Comparison of ENCODE assay signal across 8 cellular contexts in genomic region chr15:92886229-92886628, GRCh38. TPM values are rescaled to one million over a fixed set of nuclear protein-coding genes. Genes with fewer than 3 reads are reported as not detected.
DNase-seq lines count a peak whose midpoint lies in the region; ATAC-seq and TF ChIP-seq lines count a peak whose summit lies in the region.

No MANE protein-coding gene starts in this region.

- peaks cover 79% of the 10 kb centered on the region for H3K36me3 ChIP-seq in BE2C
- peaks cover 76% of the 10 kb centered on the region for H3K36me3 ChIP-seq in MG63
- no peaks in the 10 kb centered on the region for H3K36me3 ChIP-seq in colonic mucosa

- H3K27ac Mint-ChIP-seq in natural killer cell treated with Interleukin-12 subunit alpha and Interleukin-12 subunit beta and Interleukin-15 and Interleukin-18, amount 100 ng/mL, for 72 hours, result peak overlapping the region; percentile 99 to 100

- H3K9ac ChIP-seq in colonic mucosa (ENCODE audit: low read depth in 2 of 2, low read length in 2 of 2), result peak overlapping the region in 1 of 2 donors; percentile 98

- H3K27me3 ChIP-seq in BE2C, result no peaks in the 10 kb centered on the region
- H3K27me3 ChIP-seq in MG63, result no peaks in the 10 kb centered on the region
- no peaks in the 10 kb centered on the region for H3K27me3 ChIP-seq in colonic mucosa

- H3K36me3 Mint-ChIP-seq in natural killer cell treated with Interleukin-12 subunit alpha and Interleukin-12 subunit beta and Interleukin-15 and Interleukin-18, amount 100 ng/mL, for 72 hours, result peaks cover 42% of the 10 kb centered on the region

- intact Hi-C loops in colonic mucosa (cut with DNase I), result no loop called here

- H3K4me1 ChIP-seq in BE2C (peaks cover 17% of the 10 kb centered on the region), colonic mucosa (peaks cover 7% of the 10 kb centered on the region)

- ATAC-seq in natural killer cell treated with Interleukin-12 subunit alpha and Interleukin-12 subunit beta and Interleukin-15 and Interleukin-18, amount 100 ng/mL, for 72 hours, result no peak
- ATAC-seq in GM21423 (IDR thresholded peaks at IDR 0.05; ENCODE audit: unreplicated experiment) (no peak), GM18907 (IDR thresholded peaks at IDR 0.05; ENCODE audit: unreplicated experiment) (no peak), HG03159 (IDR thresholded peaks at IDR 0.05; ENCODE audit: unreplicated experiment) (no peak)

- no peak for DNase-seq in BE2C
- DNase-seq in MG63, result no peak
- no peak for DNase-seq in colonic mucosa
- no peak for DNase-seq in natural killer cell treated with Interleukin-12 subunit alpha and Interleukin-12 subunit beta and Interleukin-15 and Interleukin-18, amount 100 ng/mL, for 72 hours (ENCODE audit: low spot score)
- no peak for DNase-seq in glomerular visceral epithelial cell (ENCODE audit: extremely low spot score)

- H3K9me3 ChIP-seq in BE2C, result no peaks in the 10 kb centered on the region
- no peaks in the 10 kb centered on the region for H3K9me3 ChIP-seq in MG63
- no peaks in the 10 kb centered on the region for H3K9me3 ChIP-seq in colonic mucosa

- peak overlapping the region; percentile 97 for H3K4me3 Mint-ChIP-seq in natural killer cell treated with Interleukin-12 subunit alpha and Interleukin-12 subunit beta and Interleukin-15 and Interleukin-18, amount 100 ng/mL, for 72 hours

- peak overlapping the region; percentile 23 for H3K27ac ChIP-seq in colonic mucosa

- H3K4me3 ChIP-seq in BE2C (ENCODE audit: low read depth, low read length) (peak overlapping the region; percentile 97), MG63 (peak overlapping the region; percentile 83), colonic mucosa (peak overlapping the region; percentile 93)

- H3K27me3 Mint-ChIP-seq in natural killer cell treated with Interleukin-12 subunit alpha and Interleukin-12 subunit beta and Interleukin-15 and Interleukin-18, amount 100 ng/mL, for 72 hours, result no peaks in the 10 kb centered on the region

- TF ChIP-seq CTCF in BE2C (IDR thresholded peaks at IDR 0.05; ENCODE audit: low read depth, low read length), result no peak
- no peak for TF ChIP-seq CTCF in colonic mucosa (IDR thresholded peaks at IDR 0.05)

- no peaks in the 10 kb centered on the region for H3K9me3 Mint-ChIP-seq in natural killer cell treated with Interleukin-12 subunit alpha and Interleukin-12 subunit beta and Interleukin-15 and Interleukin-18, amount 100 ng/mL, for 72 hours

- H3K4me1 Mint-ChIP-seq in natural killer cell treated with Interleukin-12 subunit alpha and Interleukin-12 subunit beta and Interleukin-15 and Interleukin-18, amount 100 ng/mL, for 72 hours (ENCODE audit: low read depth in 2 of 2), result peaks cover 36 to 57% of the 10 kb centered on the region in 2 donors

RNA-seq across cellular contexts. Expression of gene CHD2, which starts 13.9 kb away (rescaled TPM):
- 77.7 TPM for polyA plus RNA-seq in BE2C (2012; ENCODE audit: insufficient read depth, insufficient read length, low read depth)
- 18.0 and 23.1 TPM in 2 replicates for total RNA-seq in MG63 (2014; rRNA removed; shearing (Covaris generic); ENCODE audit: low replicate concordance)
- total RNA-seq in colonic mucosa, result 100 to 1,000 TPM in 1 of 2 donors, 10 to 100 TPM in 1; 87.5 to 121 TPM
- total RNA-seq in natural killer cell treated with Interleukin-12 subunit alpha and Interleukin-12 subunit beta and Interleukin-15 and Interleukin-18, amount 100 ng/mL, for 72 hours, result 100 to 1,000 TPM; 177 to 180 TPM
